ENCODE assay signal across 8 cellular contexts in genomic region chr20:31572701-31573554, GRCh38. TPM values are rescaled to one million over a fixed set of nuclear protein-coding genes. Genes with fewer than 3 reads are reported as not detected.
DNase-seq lines count a peak whose midpoint lies in the region; ATAC-seq, FAIRE-seq and TF ChIP-seq lines count a peak whose summit lies in the region.

No MANE protein-coding gene starts in this region.

- H3K9me3 Mint-ChIP-seq in T-helper 2 cell treated with Interferon-gamma antibody and Interleukin-4, amounts not matched to agents 5 μg/mL and 100 μg/mL, for 36 hours, result no peaks in the 10 kb centered on the region
- no peaks in the 10 kb centered on the region for H3K9me3 Mint-ChIP-seq in astrocyte (ENCODE audit: unreplicated experiment)

- DNase-seq in NCI-H187 treated with DMSO at 0.1 percent for 48 hours (lab: John Stamatoyannopoulos, UW), result peak; percentile 85
- DNase-seq in T-helper 2 cell treated with Interferon-gamma antibody and Interleukin-4, amounts not matched to agents 5 μg/mL and 100 μg/mL, for 36 hours (ENCODE audit: low spot score), result peak; percentile 85
- peak; percentile 94 for DNase-seq in astrocyte (ENCODE audit: low read depth)
- DNase-seq in hepatocyte (ENCODE audit: low spot score), result peak; percentile 100
- DNase-seq in renal cortical epithelial cell (ENCODE audit: low read depth), result peak; percentile 94
- no peak for DNase-seq in D721Med (ENCODE audit: insufficient read length, low spot score)

- H3K27me3 ChIP-seq in astrocyte (ENCODE audit: insufficient read depth, low read length), result no peaks in the 10 kb centered on the region
- no peaks in the 10 kb centered on the region for H3K27me3 ChIP-seq in hepatocyte

- peak overlapping the region; percentile 84 for H3K27ac Mint-ChIP-seq in T-helper 2 cell treated with Interferon-gamma antibody and Interleukin-4, amounts not matched to agents 5 μg/mL and 100 μg/mL, for 36 hours
- peak overlapping the region; percentile 92 for H3K27ac Mint-ChIP-seq in astrocyte (ENCODE audit: unreplicated experiment)

- H2AFZ ChIP-seq in astrocyte (ENCODE audit: low read depth, low read length) (peak overlapping the region; percentile 35), hepatocyte (no peak overlapping the region)

- H3K4me1 ChIP-seq in astrocyte (ENCODE audit: insufficient read depth, low read length), result peaks cover 51% of the 10 kb centered on the region
- H3K4me1 ChIP-seq in hepatocyte (ENCODE audit: insufficient read depth), result peaks cover 54% of the 10 kb centered on the region

- H3K79me2 ChIP-seq in astrocyte (ENCODE audit: insufficient read depth, low read length) (no peaks in the 10 kb centered on the region), hepatocyte (peaks cover 3% of the 10 kb centered on the region)

- H3K36me3 ChIP-seq in astrocyte (ENCODE audit: insufficient read depth, low read length), result no peaks in the 10 kb centered on the region
- H3K36me3 ChIP-seq in hepatocyte (replicated peaks; ENCODE audit: insufficient read depth, low read depth), result no peaks in the 10 kb centered on the region

- H3K4me3 Mint-ChIP-seq in T-helper 2 cell treated with Interferon-gamma antibody and Interleukin-4, amounts not matched to agents 5 μg/mL and 100 μg/mL, for 36 hours, result peak overlapping the region; percentile 91
- H3K4me3 Mint-ChIP-seq in astrocyte (ENCODE audit: unreplicated experiment), result peak overlapping the region; percentile 79

- no peak for FAIRE-seq in astrocyte (lab: Jason Lieb, UNC)
- no peak for FAIRE-seq in D721Med (lab: Jason Lieb, UNC)

- peak overlapping the region; percentile 83 for H3K27ac ChIP-seq in astrocyte (ENCODE audit: low read depth, low read length)
- H3K27ac ChIP-seq in hepatocyte, result peak overlapping the region; percentile 98

- H3K4me2 ChIP-seq in astrocyte (ENCODE audit: low read length), result peak overlapping the region; percentile 97
- H3K4me2 ChIP-seq in hepatocyte, result peak overlapping the region; percentile 80

- no peaks in the 10 kb centered on the region for H3K9me2 ChIP-seq in hepatocyte (replicated peaks; ENCODE audit: insufficient read depth)

- H4K20me1 ChIP-seq in astrocyte (ENCODE audit: insufficient read depth, low read length), result no peaks in the 10 kb centered on the region
- no peaks in the 10 kb centered on the region for H4K20me1 ChIP-seq in hepatocyte (ENCODE audit: insufficient read depth, poor library complexity, severe bottlenecking)

- WGBS in hepatocyte (ENCODE audit: low lambda C conversion rate, missing lambda C conversion rate), result 1% methylated on average over 60 of the region's 63 CpGs

- H3K9me3 ChIP-seq in astrocyte (ENCODE audit: insufficient read depth, low read depth, low read length) (no peaks in the 10 kb centered on the region), hepatocyte (ENCODE audit: low read depth) (no peaks in the 10 kb centered on the region)

- ATAC-seq in GM18502 (IDR thresholded peaks at IDR 0.05; ENCODE audit: poor library complexity, unreplicated experiment) (peak; percentile 91), HG02970 (IDR thresholded peaks at IDR 0.05; ENCODE audit: low FRiP score, unreplicated experiment) (peak; percentile 81)

- TF ChIP-seq CTCF in astrocyte (IDR thresholded peaks at IDR 0.05; ENCODE audit: insufficient read depth, low read depth, low read length), result no peak
- no peak for TF ChIP-seq CTCF in hepatocyte (IDR thresholded peaks at IDR 0.05; ENCODE audit: poor library complexity)
- no peak for TF ChIP-seq CTCF in D721Med (IDR thresholded peaks at IDR 0.05; ENCODE audit: insufficient read depth, missing control alignments)

- H3K9ac ChIP-seq in astrocyte (ENCODE audit: low read length), result peak overlapping the region; percentile 82

- H3K4me3 ChIP-seq in astrocyte (ENCODE audit: insufficient read depth, low read depth, low read length) (peak overlapping the region; percentile 61), hepatocyte (peak overlapping the region; percentile 30)

- peaks cover 17% of the 10 kb centered on the region for H3K4me1 Mint-ChIP-seq in T-helper 2 cell treated with Interferon-gamma antibody and Interleukin-4, amounts not matched to agents 5 μg/mL and 100 μg/mL, for 36 hours (ENCODE audit: low read depth)
- H3K4me1 Mint-ChIP-seq in astrocyte (ENCODE audit: low read depth, unreplicated experiment), result peaks cover 35% of the 10 kb centered on the region

- H3K36me3 Mint-ChIP-seq in T-helper 2 cell treated with Interferon-gamma antibody and Interleukin-4, amounts not matched to agents 5 μg/mL and 100 μg/mL, for 36 hours (ENCODE audit: low read depth), result peaks cover 10% of the 10 kb centered on the region
- H3K36me3 Mint-ChIP-seq in astrocyte (ENCODE audit: low read depth, unreplicated experiment), result peaks cover 4% of the 10 kb centered on the region

- no peaks in the 10 kb centered on the region for H3K27me3 Mint-ChIP-seq in T-helper 2 cell treated with Interferon-gamma antibody and Interleukin-4, amounts not matched to agents 5 μg/mL and 100 μg/mL, for 36 hours (ENCODE audit: low read depth)
- peaks cover 2% of the 10 kb centered on the region for H3K27me3 Mint-ChIP-seq in astrocyte (ENCODE audit: low read depth, unreplicated experiment)

RNA-seq across cellular contexts. Expression of gene ID1, which starts 32.2 kb away (rescaled TPM):
- total RNA-seq in astrocyte (73.7 and 76.7 TPM in 2 replicates), hepatocyte (616 and 651 TPM in 2 replicates), renal cortical epithelial cell (88.2 and 251 TPM in 2 replicates)
- polyA plus RNA-seq in hepatocyte, result 310 and 388 TPM in 2 replicates

RNA-seq across cellular contexts. Expression of gene HM13, which starts 58.7 kb away (rescaled TPM):
- total RNA-seq in astrocyte, result 399 and 435 TPM in 2 replicates
- 219 and 228 TPM in 2 replicates for total RNA-seq in hepatocyte
- polyA plus RNA-seq in hepatocyte, result 460 and 461 TPM in 2 replicates
- 64.6 and 150 TPM in 2 replicates for total RNA-seq in renal cortical epithelial cell
